ENCODE assay signal across 8 cellular contexts in the genomic region with DNA sequence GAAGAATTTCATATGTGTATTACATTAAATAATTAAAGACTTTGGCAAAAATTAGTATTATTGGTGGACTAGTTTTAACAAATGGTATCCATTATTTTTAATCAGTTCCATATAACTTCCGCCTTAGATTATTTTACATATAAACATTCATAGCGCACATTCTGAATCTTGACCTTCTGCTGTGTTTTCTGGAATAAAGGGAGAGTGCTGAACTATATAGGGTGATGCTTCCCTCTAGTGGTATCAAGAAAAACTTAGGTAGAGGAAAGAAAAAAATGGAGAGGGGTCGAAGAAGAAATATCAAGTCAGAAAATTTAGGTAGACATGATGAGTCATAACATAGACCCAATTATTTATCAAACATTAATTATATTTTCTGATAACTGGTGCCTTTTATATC.
A peak's percentile ranks its signal among the peaks of the same experiment; 100 is the strongest.
DNase-seq lines count a peak whose midpoint lies in the region; ATAC-seq and TF ChIP-seq lines count a peak whose summit lies in the region.

No MANE protein-coding gene starts in this region.

- DNase-seq in EL = peak; percentile 39
- DNase-seq in iPS-NIHi11 (ENCODE audit: low spot score) = peak; percentile 36
- DNase-seq in upper lobe of right lung = no peak
- no peak for DNase-seq in activated gamma-delta T cell treated with Interleukin-2 at 50 U/mL for 16 hours

- intact Hi-C loops in upper lobe of right lung (cut with DNase I) = no loop called here

- H3K4me1 ChIP-seq in upper lobe of right lung = no peaks in the 10 kb centered on the region

- H3K36me3 ChIP-seq in upper lobe of right lung = no peaks in the 10 kb centered on the region

- peak; percentile 25 for ATAC-seq in upper lobe of right lung
- ATAC-seq in HG03175 (IDR thresholded peaks at IDR 0.05; ENCODE audit: unreplicated experiment) = no peak
- no peak for ATAC-seq in HG02973 (IDR thresholded peaks at IDR 0.05; ENCODE audit: unreplicated experiment)

- peak; percentile 66 for TF ChIP-seq CTCF in LNCAP (IDR thresholded peaks at IDR 0.05)
- peak; percentile 81 for TF ChIP-seq CTCF in VCaP (conservative IDR thresholded peaks at IDR 0.05)
- TF ChIP-seq CTCF in upper lobe of right lung (IDR thresholded peaks at IDR 0.05) = peak; percentile 46

- H3K4me3 ChIP-seq in upper lobe of right lung = no peak overlapping the region

- no peaks in the 10 kb centered on the region for H3K27me3 ChIP-seq in upper lobe of right lung

- no peaks in the 10 kb centered on the region for H3K9me3 ChIP-seq in upper lobe of right lung

- H3K27ac ChIP-seq in VCaP (no peak overlapping the region), upper lobe of right lung (no peak overlapping the region)

Comparison
In these comparisons a context has a peak if more than half of its experiments do, and no peak if none do; other contexts are left out.
1. DNase-seq: peak in EL (single experiment) and iPS-NIHi11 (single experiment); none in upper lobe of right lung (single experiment) and activated gamma-delta T cell treated with Interleukin-2 at 50 U/mL for 16 hours (single experiment).
2. Peak in every context shown above with its lines, with median percentiles within 50 percentile points of each other: CTCF ChIP-seq.